In the genomic region with DNA sequence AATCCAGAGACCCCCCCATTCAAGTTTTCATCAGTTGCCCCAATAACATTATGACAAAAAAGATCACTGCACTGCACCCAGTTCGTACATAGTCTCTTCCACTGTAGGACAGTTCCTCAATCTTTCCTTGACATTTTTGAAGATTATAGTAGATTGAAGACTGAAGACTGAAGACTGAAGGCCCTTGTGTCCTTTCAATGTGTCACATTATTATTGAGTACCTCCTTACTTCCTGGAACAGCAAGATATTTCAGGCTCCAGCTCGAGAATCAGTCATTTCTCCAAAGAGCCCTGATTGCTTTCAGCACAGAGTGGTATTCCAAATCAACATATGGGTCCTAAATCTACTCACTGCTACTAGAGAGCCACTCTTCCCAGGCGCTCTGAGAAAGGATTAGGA, we compare ENCODE assay signal across 22 cellular contexts.
"Had no signal": no experiment of that assay in that cellular context is flagged by ENCODE, and none has a peak within 500 bp of the region (broad histone marks: within the 10 kb centered on the region; RNA-seq: fewer than 3 reads in every experiment).

No MANE protein-coding gene starts in this region.

- ATAC-seq: HepG2, Panc1, PC-3, Right ventricle myocardium inferior, SK-N-SH treated with all-trans-retinoic acid at 6 μM for 48 hours had no signal

- FAIRE-seq: HepG2 had no signal

- H3K9me3 Mint-ChIP-seq: IgD-negative memory B cell had no signal

- H3K4me3 ChIP-seq: SJCRH30 had no signal

- H3K9me3 ChIP-seq: SJCRH30 had no signal

- H3K27me3 Mint-ChIP-seq: IgD-negative memory B cell had no signal

- H3K4me3 Mint-ChIP-seq: IgD-negative memory B cell had no signal

- H3K4me1 ChIP-seq: SJCRH30 had no signal

- H3K27ac Mint-ChIP-seq: IgD-negative memory B cell had no signal

- DNase-seq: KBM-7, MV-4-11, NCI-H1048, NCI-H1105, NCI-H1417, NCI-H1436 treated with DMSO at 0.1 percent for 48 hours, NCI-H1694, NCI-H187 treated with DMSO at 0.1 percent for 48 hours, NCI-H2029 treated with DMSO at 0.1 percent for 48 hours, NCI-H2171 treated with DMSO at 0.1 percent for 48 hours, NCI-H524, NCI-H526 treated with DMSO at 0.1 percent for 48 hours, NCI-H748 treated with DMSO at 0.1 percent for 48 hours, PC-3, SHP77 treated with DMSO at 0.1 percent for 48 hours, SJCRH30 had no signal

- H3K27ac ChIP-seq: RWPE1, SJCRH30 had no signal

- H3K36me3 ChIP-seq: SJCRH30 had no signal

- H3K27me3 ChIP-seq: SJCRH30 had no signal
